ENCODE assay signal across 8 cellular contexts in the genomic region with DNA sequence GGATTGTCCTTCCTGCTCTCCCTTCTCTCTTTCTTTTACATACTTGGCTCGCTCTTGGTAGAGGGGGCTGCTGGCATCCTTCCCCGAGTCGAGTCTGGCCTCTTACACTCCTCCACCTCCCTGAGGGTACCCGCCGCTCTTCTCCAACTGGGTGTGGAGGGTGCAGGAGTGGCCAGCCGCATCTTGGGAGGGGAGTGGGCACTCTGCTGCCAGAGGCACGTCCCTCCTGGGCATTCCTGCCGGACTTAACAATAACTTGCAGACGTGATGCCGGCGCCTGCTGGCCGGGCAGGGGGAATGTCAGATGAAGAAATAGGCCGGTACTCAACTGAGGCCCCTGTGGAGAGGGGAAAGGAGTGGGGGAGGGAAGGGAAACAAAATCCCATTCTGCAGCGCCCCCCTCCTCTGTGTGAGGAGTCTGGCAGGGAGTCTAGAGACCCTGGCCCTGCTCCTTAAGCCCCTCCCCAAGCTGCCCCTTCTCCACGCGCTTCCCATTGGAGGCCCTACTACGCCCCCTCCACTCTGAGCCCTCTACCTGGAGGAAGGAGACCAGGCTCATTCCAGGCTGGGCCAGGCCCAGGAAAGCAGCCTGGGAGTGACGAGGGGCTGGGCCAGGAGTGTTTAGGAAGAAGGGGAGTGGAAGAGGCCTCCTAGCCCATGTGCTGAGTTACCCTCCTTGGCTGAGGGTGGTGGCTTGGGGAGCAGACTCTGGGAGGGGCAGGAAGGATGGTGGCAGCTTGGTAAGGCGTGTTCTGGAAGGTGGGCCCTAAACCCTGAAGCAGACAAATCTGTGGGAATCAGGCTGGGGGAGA. TPM values are rescaled to one million over a fixed set of nuclear protein-coding genes. Genes with fewer than 3 reads are reported as not detected.
DNase-seq lines count a peak whose midpoint lies in the region; ATAC-seq and FAIRE-seq lines count a peak whose summit lies in the region.

No MANE protein-coding gene starts in this region.

- peaks cover 61% of the 10 kb centered on the region for H3K4me1 Mint-ChIP-seq in activated CD8-positive, alpha-beta memory T cell treated with anti-CD3 and anti-CD28 coated beads, Interleukin-2, amount 10 ng/mL, durations not matched to agents 7 days and 5 days
- peaks cover 56 to 62% of the 10 kb centered on the region in 2 donors for H3K4me1 Mint-ChIP-seq in effector memory CD8-positive, alpha-beta T cell (ENCODE audit: low read depth in 2 of 2)

- H3K9me3 Mint-ChIP-seq in activated CD8-positive, alpha-beta memory T cell treated with anti-CD3 and anti-CD28 coated beads, Interleukin-2, amount 10 ng/mL, durations not matched to agents 7 days and 5 days (ENCODE audit: low read depth), result no peaks in the 10 kb centered on the region
- H3K9me3 Mint-ChIP-seq in effector memory CD8-positive, alpha-beta T cell, result no peaks in the 10 kb centered on the region

- peak; percentile 53 for DNase-seq in activated CD8-positive, alpha-beta memory T cell treated with anti-CD3 and anti-CD28 coated beads, Interleukin-2, amount 10 ng/mL, durations not matched to agents 7 days and 5 days
- no peak for DNase-seq in activated CD8-positive, alpha-beta memory T cell treated with anti-CD3 and anti-CD28 coated beads, Interleukin-2, amount 50 U/mL, for 48 hours
- DNase-seq in SK-MEL-5 (ENCODE audit: low read depth, low spot score) (peak; percentile 47), midbrain (lab: John Stamatoyannopoulos, UW) (peak; percentile 26), urothelium cell line (ENCODE audit: low spot score) (peak; percentile 38), left lobe of liver (ENCODE audit: low spot score) (no peak)
- no peak for DNase-seq in effector memory CD8-positive, alpha-beta T cell

- in situ Hi-C loops in SK-MEL-5 (cut with HindIII; ENCODE audit: low pct_unique_long_range_greater_than_20kb, low sequenced_read_pairs), result no loop called here

- H3K27me3 Mint-ChIP-seq in activated CD8-positive, alpha-beta memory T cell treated with anti-CD3 and anti-CD28 coated beads, Interleukin-2, amount 10 ng/mL, durations not matched to agents 7 days and 5 days, result no peaks in the 10 kb centered on the region
- no peaks in the 10 kb centered on the region for H3K27me3 Mint-ChIP-seq in effector memory CD8-positive, alpha-beta T cell

- peaks cover 46% of the 10 kb centered on the region for H3K36me3 Mint-ChIP-seq in activated CD8-positive, alpha-beta memory T cell treated with anti-CD3 and anti-CD28 coated beads, Interleukin-2, amount 10 ng/mL, durations not matched to agents 7 days and 5 days
- H3K36me3 Mint-ChIP-seq in effector memory CD8-positive, alpha-beta T cell (ENCODE audit: insufficient read depth), result peaks cover 60% of the 10 kb centered on the region

- no peak for ATAC-seq in activated CD8-positive, alpha-beta memory T cell treated with anti-CD3 and anti-CD28 coated beads, Interleukin-2, amount 10 ng/mL, durations not matched to agents 7 days and 5 days
- ATAC-seq in effector memory CD8-positive, alpha-beta T cell (replicated peaks), result no peak
- no peak for ATAC-seq in HG03097 (IDR thresholded peaks at IDR 0.05; ENCODE audit: low FRiP score, unreplicated experiment)
- no peak for ATAC-seq in left lobe of liver

- peak overlapping the region; percentile 87 for H3K27ac Mint-ChIP-seq in activated CD8-positive, alpha-beta memory T cell treated with anti-CD3 and anti-CD28 coated beads, Interleukin-2, amount 10 ng/mL, durations not matched to agents 7 days and 5 days
- H3K27ac Mint-ChIP-seq in effector memory CD8-positive, alpha-beta T cell, result peak overlapping the region; percentile 98

- CTCF ChIA-PET in activated CD8-positive, alpha-beta memory T cell treated with anti-CD3 and anti-CD28 coated beads, Interleukin-2, amount 10 ng/mL, durations not matched to agents 7 days and 5 days (lab: Charles Lee), result interaction anchor here (0.7 to 6.0 kb wide), 15 partner anchors 19 to 500 kb away, joined by 3 to 89 read pairs (median 6); no protein-coding TSS in a partner anchor

- FAIRE-seq in urothelium cell line (lab: Jason Lieb, UNC), result no peak

- peak overlapping the region; percentile 97 for H3K4me3 Mint-ChIP-seq in activated CD8-positive, alpha-beta memory T cell treated with anti-CD3 and anti-CD28 coated beads, Interleukin-2, amount 10 ng/mL, durations not matched to agents 7 days and 5 days
- peak overlapping the region; percentile 98 to 99 for H3K4me3 Mint-ChIP-seq in effector memory CD8-positive, alpha-beta T cell

RNA-seq across cellular contexts. Expression of a gene that starts 1.8 kb away (rescaled TPM):
- 100 to 1,000 TPM in 1 of 2 experiments, 10 to 100 TPM in 1; 96.1 to 130 TPM for total RNA-seq in activated CD8-positive, alpha-beta memory T cell treated with anti-CD3 and anti-CD28 coated beads, Interleukin-2, amount 10 ng/mL, durations not matched to agents 7 days and 5 days
- 39.1 and 45.2 TPM in 2 replicates for total RNA-seq in SK-MEL-5 (2014; rRNA removed; shearing (Covaris generic))
- 37.1 and 54.6 TPM in 2 replicates for polyA plus RNA-seq in SK-MEL-5 (2015; cell fraction: cytosol; rRNA removed)
- polyA plus RNA-seq in SK-MEL-5 (2015; cell fraction: nucleus; rRNA removed), result 52.2 and 58.5 TPM in 2 replicates
- 9.9 TPM for total RNA-seq in left lobe of liver

Comparison
In these comparisons a context has a peak if more than half of its experiments do, and no peak if none do; other contexts are left out.
1. DNase-seq: peak in activated CD8-positive, alpha-beta memory T cell treated with anti-CD3 and anti-CD28 coated beads, Interleukin-2, amount 10 ng/mL, durations not matched to agents 7 days and 5 days (single experiment), SK-MEL-5 (single experiment), midbrain (single experiment) and urothelium cell line (single experiment); none in activated CD8-positive, alpha-beta memory T cell treated with anti-CD3 and anti-CD28 coated beads, Interleukin-2, amount 50 U/mL, for 48 hours (single experiment), effector memory CD8-positive, alpha-beta T cell (0 of 3) and left lobe of liver (single experiment).